ENCODE assay signal across 1 cellular context in genomic region chr21:43659136-43660000, GRCh38.
TF ChIP-seq lines count a peak whose summit lies in the region.

Gene HSF2BP, minus strand, starts transcription at chr21:43659488. Its CDS starts 1,392 bp downstream, at chr21:43658096.
A gene with protein sequence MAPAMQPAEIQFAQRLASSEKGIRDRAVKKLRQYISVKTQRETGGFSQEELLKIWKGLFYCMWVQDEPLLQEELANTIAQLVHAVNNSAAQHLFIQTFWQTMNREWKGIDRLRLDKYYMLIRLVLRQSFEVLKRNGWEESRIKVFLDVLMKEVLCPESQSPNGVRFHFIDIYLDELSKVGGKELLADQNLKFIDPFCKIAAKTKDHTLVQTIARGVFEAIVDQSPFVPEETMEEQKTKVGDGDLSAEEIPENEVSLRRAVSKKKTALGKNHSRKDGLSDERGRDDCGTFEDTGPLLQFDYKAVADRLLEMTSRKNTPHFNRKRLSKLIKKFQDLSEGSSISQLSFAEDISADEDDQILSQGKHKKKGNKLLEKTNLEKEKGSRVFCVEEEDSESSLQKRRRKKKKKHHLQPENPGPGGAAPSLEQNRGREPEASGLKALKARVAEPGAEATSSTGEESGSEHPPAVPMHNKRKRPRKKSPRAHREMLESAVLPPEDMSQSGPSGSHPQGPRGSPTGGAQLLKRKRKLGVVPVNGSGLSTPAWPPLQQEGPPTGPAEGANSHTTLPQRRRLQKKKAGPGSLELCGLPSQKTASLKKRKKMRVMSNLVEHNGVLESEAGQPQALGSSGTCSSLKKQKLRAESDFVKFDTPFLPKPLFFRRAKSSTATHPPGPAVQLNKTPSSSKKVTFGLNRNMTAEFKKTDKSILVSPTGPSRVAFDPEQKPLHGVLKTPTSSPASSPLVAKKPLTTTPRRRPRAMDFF (plus strand): TSS chr21:43659560. CDS start chr21:43659665, 105 bp downstream.

TF ChIP-seq in HepG2, 621 proteins besides CTCF, POLR2A, EP300 and RAD21 (continued from another document and continues in another):
- TF ChIP-seq, protein P1, sequence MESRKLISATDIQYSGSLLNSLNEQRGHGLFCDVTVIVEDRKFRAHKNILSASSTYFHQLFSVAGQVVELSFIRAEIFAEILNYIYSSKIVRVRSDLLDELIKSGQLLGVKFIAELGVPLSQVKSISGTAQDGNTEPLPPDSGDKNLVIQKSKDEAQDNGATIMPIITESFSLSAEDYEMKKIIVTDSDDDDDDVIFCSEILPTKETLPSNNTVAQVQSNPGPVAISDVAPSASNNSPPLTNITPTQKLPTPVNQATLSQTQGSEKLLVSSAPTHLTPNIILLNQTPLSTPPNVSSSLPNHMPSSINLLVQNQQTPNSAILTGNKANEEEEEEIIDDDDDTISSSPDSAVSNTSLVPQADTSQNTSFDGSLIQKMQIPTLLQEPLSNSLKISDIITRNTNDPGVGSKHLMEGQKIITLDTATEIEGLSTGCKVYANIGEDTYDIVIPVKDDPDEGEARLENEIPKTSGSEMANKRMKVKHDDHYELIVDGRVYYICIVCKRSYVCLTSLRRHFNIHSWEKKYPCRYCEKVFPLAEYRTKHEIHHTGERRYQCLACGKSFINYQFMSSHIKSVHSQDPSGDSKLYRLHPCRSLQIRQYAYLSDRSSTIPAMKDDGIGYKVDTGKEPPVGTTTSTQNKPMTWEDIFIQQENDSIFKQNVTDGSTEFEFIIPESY (CRISPR knock-in tag; IDR thresholded peaks at IDR 0.05): peak; percentile 95
- TF ChIP-seq ZNF101 (CRISPR knock-in tag; IDR thresholded peaks at IDR 0.05; ENCODE audit: borderline replicate concordance, low read depth) (no peak), GATAD1 (CRISPR knock-in tag; IDR thresholded peaks at IDR 0.05) (peak; percentile 93), PTBP1 (IDR thresholded peaks at IDR 0.05; ENCODE audit: low read depth, low read length, poor library complexity, severe bottlenecking) (no peak), DMTF1 (CRISPR knock-in tag; IDR thresholded peaks at IDR 0.05) (0 out of 2 replicates have a peak, but pooled peaks have one; percentile 30), CEBPB (IDR thresholded peaks at IDR 0.05; ENCODE audit: borderline replicate concordance, low read depth, low read length) (no peak), ATRX (CRISPR knock-in tag; IDR thresholded peaks at IDR 0.05; ENCODE audit: borderline replicate concordance) (no peak), NR3C1 (CRISPR knock-in tag; IDR thresholded peaks at IDR 0.05) (no peak), SMAD3 (CRISPR knock-in tag; IDR thresholded peaks at IDR 0.05) (no peak), SRSF4 (IDR thresholded peaks at IDR 0.05; ENCODE audit: low read depth, low read length, poor library complexity, severe bottlenecking) (no peak), ZFP37 (CRISPR knock-in tag; IDR thresholded peaks at IDR 0.05; ENCODE audit: borderline replicate concordance) (peak; percentile 92), ZNF414 (CRISPR knock-in tag; IDR thresholded peaks at IDR 0.05) (0 out of 2 replicates have a peak, but pooled peaks have one; percentile 9), PCBP1 (IDR thresholded peaks at IDR 0.05; ENCODE audit: borderline replicate concordance, low read depth, low read length) (no peak), NFE2L1 (CRISPR knock-in tag; IDR thresholded peaks at IDR 0.05; ENCODE audit: borderline replicate concordance) (0 out of 2 replicates have a peak, but pooled peaks have one; percentile 6), RARA (CRISPR knock-in tag; IDR thresholded peaks at IDR 0.05) (peak; percentile 62), CAMTA2 (CRISPR knock-in tag; IDR thresholded peaks at IDR 0.05; ENCODE audit: borderline replicate concordance) (0 out of 2 replicates have a peak, but pooled peaks have one; percentile 66), SMARCC2 (IDR thresholded peaks at IDR 0.05) (no peak), ZNF780A (CRISPR knock-in tag; IDR thresholded peaks at IDR 0.05) (no peak), MYC (CRISPR knock-in tag; IDR thresholded peaks at IDR 0.05; ENCODE audit: borderline replicate concordance) (peak; percentile 99), EEA1 (CRISPR knock-in tag; IDR thresholded peaks at IDR 0.05; ENCODE audit: borderline replicate concordance) (peak; percentile 98; the same call in 1 of the 2 replicates), ZNF296 (CRISPR knock-in tag; conservative IDR thresholded peaks at IDR 0.05) (no peak; the same call in 1 of the 2 replicates), TEAD2 (CRISPR knock-in tag; IDR thresholded peaks at IDR 0.05) (peak; percentile 97), KLF16 (CRISPR knock-in tag; IDR thresholded peaks at IDR 0.05) (peak; percentile 89 to 90; a peak in 3 of 4 replicates), SMAD9 (CRISPR knock-in tag; IDR thresholded peaks at IDR 0.05) (peak; percentile 48; the same call in 1 of the 2 replicates), ZNF660 (CRISPR knock-in tag; IDR thresholded peaks at IDR 0.05; ENCODE audit: borderline replicate concordance, low read depth) (no peak), ZNF33B (CRISPR knock-in tag; IDR thresholded peaks at IDR 0.05) (peak; percentile 19), ZBTB49 (CRISPR knock-in tag; IDR thresholded peaks at IDR 0.05; ENCODE audit: borderline replicate concordance) (no peak), ZNF253 (CRISPR knock-in tag; IDR thresholded peaks at IDR 0.05; ENCODE audit: borderline replicate concordance) (peak; percentile 90), NCOA5 (CRISPR knock-in tag; IDR thresholded peaks at IDR 0.05) (no peak), ZMYM4 (CRISPR knock-in tag; IDR thresholded peaks at IDR 0.05) (peak; percentile 84), ZBTB26 (CRISPR knock-in tag; IDR thresholded peaks at IDR 0.05; ENCODE audit: borderline replicate concordance) (peak; percentile 59)
- TF ChIP-seq, protein P2, sequence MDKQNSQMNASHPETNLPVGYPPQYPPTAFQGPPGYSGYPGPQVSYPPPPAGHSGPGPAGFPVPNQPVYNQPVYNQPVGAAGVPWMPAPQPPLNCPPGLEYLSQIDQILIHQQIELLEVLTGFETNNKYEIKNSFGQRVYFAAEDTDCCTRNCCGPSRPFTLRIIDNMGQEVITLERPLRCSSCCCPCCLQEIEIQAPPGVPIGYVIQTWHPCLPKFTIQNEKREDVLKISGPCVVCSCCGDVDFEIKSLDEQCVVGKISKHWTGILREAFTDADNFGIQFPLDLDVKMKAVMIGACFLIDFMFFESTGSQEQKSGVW (CRISPR knock-in tag; IDR thresholded peaks at IDR 0.05; ENCODE audit: borderline replicate concordance): no peak
- TF ChIP-seq, protein P3, sequence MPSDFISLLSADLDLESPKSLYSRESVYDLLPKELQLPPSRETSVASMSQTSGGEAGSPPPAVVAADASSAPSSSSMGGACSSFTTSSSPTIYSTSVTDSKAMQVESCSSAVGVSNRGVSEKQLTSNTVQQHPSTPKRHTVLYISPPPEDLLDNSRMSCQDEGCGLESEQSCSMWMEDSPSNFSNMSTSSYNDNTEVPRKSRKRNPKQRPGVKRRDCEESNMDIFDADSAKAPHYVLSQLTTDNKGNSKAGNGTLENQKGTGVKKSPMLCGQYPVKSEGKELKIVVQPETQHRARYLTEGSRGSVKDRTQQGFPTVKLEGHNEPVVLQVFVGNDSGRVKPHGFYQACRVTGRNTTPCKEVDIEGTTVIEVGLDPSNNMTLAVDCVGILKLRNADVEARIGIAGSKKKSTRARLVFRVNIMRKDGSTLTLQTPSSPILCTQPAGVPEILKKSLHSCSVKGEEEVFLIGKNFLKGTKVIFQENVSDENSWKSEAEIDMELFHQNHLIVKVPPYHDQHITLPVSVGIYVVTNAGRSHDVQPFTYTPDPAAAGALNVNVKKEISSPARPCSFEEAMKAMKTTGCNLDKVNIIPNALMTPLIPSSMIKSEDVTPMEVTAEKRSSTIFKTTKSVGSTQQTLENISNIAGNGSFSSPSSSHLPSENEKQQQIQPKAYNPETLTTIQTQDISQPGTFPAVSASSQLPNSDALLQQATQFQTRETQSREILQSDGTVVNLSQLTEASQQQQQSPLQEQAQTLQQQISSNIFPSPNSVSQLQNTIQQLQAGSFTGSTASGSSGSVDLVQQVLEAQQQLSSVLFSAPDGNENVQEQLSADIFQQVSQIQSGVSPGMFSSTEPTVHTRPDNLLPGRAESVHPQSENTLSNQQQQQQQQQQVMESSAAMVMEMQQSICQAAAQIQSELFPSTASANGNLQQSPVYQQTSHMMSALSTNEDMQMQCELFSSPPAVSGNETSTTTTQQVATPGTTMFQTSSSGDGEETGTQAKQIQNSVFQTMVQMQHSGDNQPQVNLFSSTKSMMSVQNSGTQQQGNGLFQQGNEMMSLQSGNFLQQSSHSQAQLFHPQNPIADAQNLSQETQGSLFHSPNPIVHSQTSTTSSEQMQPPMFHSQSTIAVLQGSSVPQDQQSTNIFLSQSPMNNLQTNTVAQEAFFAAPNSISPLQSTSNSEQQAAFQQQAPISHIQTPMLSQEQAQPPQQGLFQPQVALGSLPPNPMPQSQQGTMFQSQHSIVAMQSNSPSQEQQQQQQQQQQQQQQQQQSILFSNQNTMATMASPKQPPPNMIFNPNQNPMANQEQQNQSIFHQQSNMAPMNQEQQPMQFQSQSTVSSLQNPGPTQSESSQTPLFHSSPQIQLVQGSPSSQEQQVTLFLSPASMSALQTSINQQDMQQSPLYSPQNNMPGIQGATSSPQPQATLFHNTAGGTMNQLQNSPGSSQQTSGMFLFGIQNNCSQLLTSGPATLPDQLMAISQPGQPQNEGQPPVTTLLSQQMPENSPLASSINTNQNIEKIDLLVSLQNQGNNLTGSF (CRISPR knock-in tag; IDR thresholded peaks at IDR 0.05): peak; percentile 98
- TF ChIP-seq, protein P4, sequence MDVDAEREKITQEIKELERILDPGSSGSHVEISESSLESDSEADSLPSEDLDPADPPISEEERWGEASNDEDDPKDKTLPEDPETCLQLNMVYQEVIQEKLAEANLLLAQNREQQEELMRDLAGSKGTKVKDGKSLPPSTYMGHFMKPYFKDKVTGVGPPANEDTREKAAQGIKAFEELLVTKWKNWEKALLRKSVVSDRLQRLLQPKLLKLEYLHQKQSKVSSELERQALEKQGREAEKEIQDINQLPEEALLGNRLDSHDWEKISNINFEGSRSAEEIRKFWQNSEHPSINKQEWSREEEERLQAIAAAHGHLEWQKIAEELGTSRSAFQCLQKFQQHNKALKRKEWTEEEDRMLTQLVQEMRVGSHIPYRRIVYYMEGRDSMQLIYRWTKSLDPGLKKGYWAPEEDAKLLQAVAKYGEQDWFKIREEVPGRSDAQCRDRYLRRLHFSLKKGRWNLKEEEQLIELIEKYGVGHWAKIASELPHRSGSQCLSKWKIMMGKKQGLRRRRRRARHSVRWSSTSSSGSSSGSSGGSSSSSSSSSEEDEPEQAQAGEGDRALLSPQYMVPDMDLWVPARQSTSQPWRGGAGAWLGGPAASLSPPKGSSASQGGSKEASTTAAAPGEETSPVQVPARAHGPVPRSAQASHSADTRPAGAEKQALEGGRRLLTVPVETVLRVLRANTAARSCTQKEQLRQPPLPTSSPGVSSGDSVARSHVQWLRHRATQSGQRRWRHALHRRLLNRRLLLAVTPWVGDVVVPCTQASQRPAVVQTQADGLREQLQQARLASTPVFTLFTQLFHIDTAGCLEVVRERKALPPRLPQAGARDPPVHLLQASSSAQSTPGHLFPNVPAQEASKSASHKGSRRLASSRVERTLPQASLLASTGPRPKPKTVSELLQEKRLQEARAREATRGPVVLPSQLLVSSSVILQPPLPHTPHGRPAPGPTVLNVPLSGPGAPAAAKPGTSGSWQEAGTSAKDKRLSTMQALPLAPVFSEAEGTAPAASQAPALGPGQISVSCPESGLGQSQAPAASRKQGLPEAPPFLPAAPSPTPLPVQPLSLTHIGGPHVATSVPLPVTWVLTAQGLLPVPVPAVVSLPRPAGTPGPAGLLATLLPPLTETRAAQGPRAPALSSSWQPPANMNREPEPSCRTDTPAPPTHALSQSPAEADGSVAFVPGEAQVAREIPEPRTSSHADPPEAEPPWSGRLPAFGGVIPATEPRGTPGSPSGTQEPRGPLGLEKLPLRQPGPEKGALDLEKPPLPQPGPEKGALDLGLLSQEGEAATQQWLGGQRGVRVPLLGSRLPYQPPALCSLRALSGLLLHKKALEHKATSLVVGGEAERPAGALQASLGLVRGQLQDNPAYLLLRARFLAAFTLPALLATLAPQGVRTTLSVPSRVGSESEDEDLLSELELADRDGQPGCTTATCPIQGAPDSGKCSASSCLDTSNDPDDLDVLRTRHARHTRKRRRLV (CRISPR knock-in tag; IDR thresholded peaks at IDR 0.05): no peak
